In the genomic region with DNA sequence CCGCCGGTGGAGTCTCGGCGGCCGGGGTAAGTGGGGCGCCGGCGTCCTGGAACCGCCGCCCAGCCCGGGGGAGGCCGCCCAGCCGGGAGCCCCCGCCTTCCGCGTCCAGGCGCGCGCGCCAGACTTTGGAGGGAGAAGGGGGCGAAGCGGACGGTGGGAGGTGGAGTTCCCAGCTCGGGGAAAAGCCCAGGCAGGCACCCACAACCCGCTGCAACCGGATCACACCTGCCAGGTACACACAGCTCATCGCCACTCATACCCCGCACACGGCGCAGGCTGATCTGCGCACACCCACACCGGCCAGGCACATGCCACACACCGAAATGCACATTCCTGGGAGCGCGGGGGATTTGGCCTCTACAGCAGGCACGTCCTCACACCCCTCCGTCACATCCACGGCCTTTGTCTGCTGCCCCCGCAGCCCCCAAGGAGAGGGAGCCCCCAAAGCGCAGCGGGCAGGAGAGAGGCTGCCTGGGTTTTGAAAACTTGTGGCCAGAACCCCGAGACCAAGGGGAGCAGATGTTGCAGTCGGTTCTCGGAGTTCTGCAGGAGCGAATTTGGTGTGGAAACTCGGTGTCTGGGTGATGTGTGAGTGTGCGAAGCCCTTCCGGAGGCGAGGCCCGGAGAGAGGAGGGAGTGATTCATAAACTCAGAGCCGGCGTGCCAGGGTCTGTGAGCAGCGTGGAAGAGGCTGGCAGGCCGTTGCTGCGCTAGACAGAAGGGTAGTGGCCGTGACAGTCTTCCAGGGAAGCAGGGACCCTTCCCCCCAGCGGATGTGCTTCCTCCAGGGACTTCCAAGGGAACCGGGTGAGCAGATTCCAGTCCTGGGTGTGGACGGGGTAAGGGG, we compare ENCODE assay signal across 8 cellular contexts. TPM values are rescaled to one million over a fixed set of nuclear protein-coding genes. Genes with fewer than 3 reads are reported as not detected.
DNase-seq lines count a peak whose midpoint lies in the region; ATAC-seq and TF ChIP-seq lines count a peak whose summit lies in the region.

No MANE protein-coding gene starts in this region.

- H3K27ac ChIP-seq in ovary, result peak overlapping the region; percentile 96 to 98

- H3K9me3 ChIP-seq in ovary, result no peaks in the 10 kb centered on the region

- ATAC-seq in HG03342 (IDR thresholded peaks at IDR 0.05; ENCODE audit: unreplicated experiment), result no peak

- H3K9me3 Mint-ChIP-seq in activated T-helper 1 cell treated with anti-CD3 and anti-CD28 coated beads, Interleukin-12 subunit alpha, Interleukin-12 subunit beta, Interleukin-2, Interleukin-4 antibody, amounts not matched to agents 30 ng/mL and 10 ng/mL and 1 ng/mL, durations not matched to agents 14 hours and 24 hours and 36 hours, result no peaks in the 10 kb centered on the region
- peaks cover 0 to 2% (median 0%) of the 10 kb centered on the region in 6 donors for H3K9me3 Mint-ChIP-seq in immature natural killer cell

- H3K27me3 Mint-ChIP-seq in activated T-helper 1 cell treated with anti-CD3 and anti-CD28 coated beads, Interleukin-12 subunit alpha, Interleukin-12 subunit beta, Interleukin-2, Interleukin-4 antibody, amounts not matched to agents 30 ng/mL and 10 ng/mL and 1 ng/mL, durations not matched to agents 14 hours and 24 hours and 36 hours (ENCODE audit: insufficient read depth), result peaks cover 55% of the 10 kb centered on the region
- peaks cover 11 to 21% (median 19%) of the 10 kb centered on the region in 3 donors for H3K27me3 Mint-ChIP-seq in immature natural killer cell (ENCODE audit: low read depth in 3 of 3)

- H3K27ac Mint-ChIP-seq in activated T-helper 1 cell treated with anti-CD3 and anti-CD28 coated beads, Interleukin-12 subunit alpha, Interleukin-12 subunit beta, Interleukin-2, Interleukin-4 antibody, amounts not matched to agents 30 ng/mL and 10 ng/mL and 1 ng/mL, durations not matched to agents 14 hours and 24 hours and 36 hours, result no peak overlapping the region
- no peak overlapping the region for H3K27ac Mint-ChIP-seq in immature natural killer cell

- no peaks in the 10 kb centered on the region for H3K27me3 ChIP-seq in ovary

- TF ChIP-seq POLR2A in ovary (IDR thresholded peaks at IDR 0.05), result no peak

- 0 to 1% (median 1%) methylated on average over 52 to 59 of the region's 59 CpGs for WGBS in ovary, 3 donors

- peak overlapping the region; percentile 69 for H3K4me3 Mint-ChIP-seq in activated T-helper 1 cell treated with anti-CD3 and anti-CD28 coated beads, Interleukin-12 subunit alpha, Interleukin-12 subunit beta, Interleukin-2, Interleukin-4 antibody, amounts not matched to agents 30 ng/mL and 10 ng/mL and 1 ng/mL, durations not matched to agents 14 hours and 24 hours and 36 hours
- no peak overlapping the region for H3K4me3 Mint-ChIP-seq in immature natural killer cell

- DNase-seq in AG08395 (ENCODE audit: low spot score) (peak; percentile 73), M059J (ENCODE audit: low read depth) (peak; percentile 80), glomerular visceral epithelial cell (ENCODE audit: extremely low spot score) (peak; percentile 71), ovary (peak; percentile 58 to 78 (median 69)), epidermal melanocyte (ENCODE audit: insufficient read length, low spot score) (no peak), immature natural killer cell (no peak)
- no peak for DNase-seq in activated T-helper 1 cell treated with anti-CD3 and anti-CD28 coated beads, Interleukin-12 subunit alpha, Interleukin-12 subunit beta, Interleukin-2, Interleukin-4 antibody, amounts not matched to agents 30 ng/mL and 10 ng/mL and 1 ng/mL, durations not matched to agents 14 hours and 24 hours and 36 hours (ENCODE audit: low spot score)

- TF ChIP-seq EP300 in ovary (IDR thresholded peaks at IDR 0.05), result no peak

- H3K4me1 ChIP-seq in ovary (ENCODE audit: insufficient read depth), result peaks cover 30% of the 10 kb centered on the region

- no peaks in the 10 kb centered on the region for H3K36me3 Mint-ChIP-seq in activated T-helper 1 cell treated with anti-CD3 and anti-CD28 coated beads, Interleukin-12 subunit alpha, Interleukin-12 subunit beta, Interleukin-2, Interleukin-4 antibody, amounts not matched to agents 30 ng/mL and 10 ng/mL and 1 ng/mL, durations not matched to agents 14 hours and 24 hours and 36 hours (ENCODE audit: low read depth)
- H3K36me3 Mint-ChIP-seq in immature natural killer cell, result no peaks in the 10 kb centered on the region

- no peaks in the 10 kb centered on the region for H3K36me3 ChIP-seq in ovary

- TF ChIP-seq CTCF in ovary (IDR thresholded peaks at IDR 0.05), result no peak

- peaks cover 5% of the 10 kb centered on the region for H3K4me1 Mint-ChIP-seq in activated T-helper 1 cell treated with anti-CD3 and anti-CD28 coated beads, Interleukin-12 subunit alpha, Interleukin-12 subunit beta, Interleukin-2, Interleukin-4 antibody, amounts not matched to agents 30 ng/mL and 10 ng/mL and 1 ng/mL, durations not matched to agents 14 hours and 24 hours and 36 hours (ENCODE audit: low read depth)
- H3K4me1 Mint-ChIP-seq in immature natural killer cell, result peaks cover 0 to 4% of the 10 kb centered on the region in 2 donors

- peak overlapping the region; percentile 84 for H3K4me3 ChIP-seq in ovary

- intact Hi-C loops in activated T-helper 1 cell treated with anti-CD3 and anti-CD28 coated beads, Interleukin-12 subunit alpha, Interleukin-12 subunit beta, Interleukin-2, Interleukin-4 antibody, amounts not matched to agents 30 ng/mL and 10 ng/mL and 1 ng/mL, durations not matched to agents 14 hours and 24 hours and 36 hours (cut with micrococcal nuclease), result no loop called here
- intact Hi-C loops in ovary (cut with DNase I), result loop anchor here in 3 of 4 donors (5.0 to 10.0 kb wide), 4 partner anchors 37 to 360 kb away; a partner anchor contains a TSS

RNA-seq across cellular contexts. Expression of a gene that starts 0.7 kb away (rescaled TPM):
- total RNA-seq in M059J (2014; rRNA removed; shearing (Covaris generic)), result 12.3 and 22.4 TPM in 2 replicates
- 0.16 and 0.22 TPM in 2 replicates for total RNA-seq in activated T-helper 1 cell treated with anti-CD3 and anti-CD28 coated beads, Interleukin-12 subunit alpha, Interleukin-12 subunit beta, Interleukin-2, Interleukin-4 antibody, amounts not matched to agents 30 ng/mL and 10 ng/mL and 1 ng/mL, durations not matched to agents 14 hours and 24 hours and 36 hours
- total RNA-seq in ovary, result 10 to 100 TPM; 26.0 to 69.2 (median 36.1) TPM
- polyA plus RNA-seq in ovary (10 to 100 TPM; 16.4 to 51.0 TPM), immature natural killer cell (not detected)

Comparison
In these comparisons a context has a peak if more than half of its experiments do, and no peak if none do; other contexts are left out.
1. DNase-seq: peak in AG08395 (single experiment), M059J (single experiment), glomerular visceral epithelial cell (single experiment) and ovary (5 of 5); none in activated T-helper 1 cell treated with anti-CD3 and anti-CD28 coated beads, Interleukin-12 subunit alpha, Interleukin-12 subunit beta, Interleukin-2, Interleukin-4 antibody, amounts not matched to agents 30 ng/mL and 10 ng/mL and 1 ng/mL, durations not matched to agents 14 hours and 24 hours and 36 hours (single experiment), epidermal melanocyte (single experiment) and immature natural killer cell (0 of 3).
2. RNA of a gene that starts 0.7 kb away (total RNA-seq): 26.0 to 69.2 TPM in ovary and 12.3 to 22.4 TPM in M059J; 0.16 to 0.22 TPM in activated T-helper 1 cell treated with anti-CD3 and anti-CD28 coated beads, Interleukin-12 subunit alpha, Interleukin-12 subunit beta, Interleukin-2, Interleukin-4 antibody, amounts not matched to agents 30 ng/mL and 10 ng/mL and 1 ng/mL, durations not matched to agents 14 hours and 24 hours and 36 hours; every median in the first group is over 10 times any median in the second.